In the genomic region with DNA sequence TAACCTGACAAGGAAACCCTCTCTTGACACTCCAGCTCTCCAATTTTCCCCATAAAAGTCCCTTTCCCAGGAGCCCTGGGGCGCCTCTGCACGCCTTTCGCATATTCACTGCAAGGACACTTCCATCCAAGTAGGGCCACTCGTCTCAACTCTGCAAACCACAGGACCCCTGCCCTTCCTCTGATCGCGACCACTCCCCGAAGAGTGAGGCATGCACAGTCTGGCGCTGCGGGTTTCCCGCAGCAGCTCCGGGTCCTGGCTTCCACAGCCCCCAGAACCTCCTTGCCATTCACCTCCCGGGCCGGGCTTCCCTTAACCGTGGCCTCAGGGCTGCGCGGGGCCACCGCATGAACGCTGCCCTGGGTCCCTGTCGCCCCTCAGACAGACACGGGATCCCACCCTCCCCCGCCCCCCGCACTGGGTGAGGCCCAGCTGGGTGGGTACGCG, we compare ENCODE assay signal across 8 cellular contexts. TPM values are rescaled to one million over a fixed set of nuclear protein-coding genes. Genes with fewer than 3 reads are reported as not detected.
A peak's percentile ranks its signal among the peaks of the same experiment; 100 is the strongest.
DNase-seq lines count a peak whose midpoint lies in the region; ATAC-seq, FAIRE-seq and TF ChIP-seq lines count a peak whose summit lies in the region.

No MANE protein-coding gene starts in this region.

- DNase-seq in HL-60 (ENCODE audit: low read depth in 1 of 2, low spot score in 1 of 2) (no peak), GM12891 (ENCODE audit: insufficient read length, low spot score) (no peak), germinal center (ENCODE audit: low spot score) (no peak), hippocampal formation (lab: John Stamatoyannopoulos, UW) (no peak), GF-D8 (lab: John Stamatoyannopoulos, UW) (no peak)
- DNase-seq in central memory CD8-positive, alpha-beta T cell (ENCODE audit: low spot score in 2 of 2): no peak

- peak; percentile 20 for ATAC-seq in GM19438 (IDR thresholded peaks at IDR 0.05; ENCODE audit: low read depth, unreplicated experiment)
- peak; percentile 7 for ATAC-seq in central memory CD8-positive, alpha-beta T cell (replicated peaks; ENCODE audit: extremely low read depth, poor library complexity, severe bottlenecking)

- H3K27me3 ChIP-seq in HL-60 (ENCODE audit: insufficient read depth, poor library complexity, severe bottlenecking) (no peaks in the 10 kb centered on the region), mucosa of stomach (ENCODE audit: control insufficient read depth, insufficient read depth, low read length) (no peaks in the 10 kb centered on the region)

- TF ChIP-seq CTCF in HL-60 (IDR thresholded peaks at IDR 0.05; ENCODE audit: insufficient read depth, low read length): no peak

- no peaks in the 10 kb centered on the region for H3K9me3 ChIP-seq in mucosa of stomach (ENCODE audit: control insufficient read depth, low read length)

- no peak for FAIRE-seq in GM12891 (lab: Jason Lieb, UNC)

- peak overlapping the region; percentile 81 for H3K27ac ChIP-seq in HL-60 (replicated peaks)

- no peaks in the 10 kb centered on the region for H3K27me3 Mint-ChIP-seq in central memory CD8-positive, alpha-beta T cell

- H3K9ac ChIP-seq in mucosa of stomach (ENCODE audit: low read length): peak overlapping the region; percentile 91

- no peak for TF ChIP-seq POLR2A in GM12891 (IDR thresholded peaks at IDR 0.05; ENCODE audit: low read depth, low read length)

- H3K36me3 Mint-ChIP-seq in central memory CD8-positive, alpha-beta T cell (ENCODE audit: insufficient read depth): peaks cover 36% of the 10 kb centered on the region

- peak overlapping the region; percentile 95 for H3K4me3 ChIP-seq in HL-60 (replicated peaks; ENCODE audit: insufficient read depth, low read length)
- H3K4me3 ChIP-seq in mucosa of stomach (ENCODE audit: low read length): peak overlapping the region; percentile 58

- H3K27ac Mint-ChIP-seq in central memory CD8-positive, alpha-beta T cell (ENCODE audit: low read depth): peak overlapping the region; percentile 93

- H3K4me1 ChIP-seq in mucosa of stomach (ENCODE audit: control insufficient read depth, insufficient read depth, low read length): peaks cover 28% of the 10 kb centered on the region

- peaks cover 64% of the 10 kb centered on the region for H3K4me1 Mint-ChIP-seq in central memory CD8-positive, alpha-beta T cell

- H3K9me3 Mint-ChIP-seq in central memory CD8-positive, alpha-beta T cell: no peaks in the 10 kb centered on the region

- H3K4me3 Mint-ChIP-seq in central memory CD8-positive, alpha-beta T cell: peak overlapping the region; percentile 94

- peaks cover 11% of the 10 kb centered on the region for H3K36me3 ChIP-seq in mucosa of stomach (ENCODE audit: control insufficient read depth, insufficient read depth, low read length)

TF ChIP-seq in GM12891, 5 proteins besides CTCF, POLR2A, EP300 and RAD21:
- TF ChIP-seq SPI1 (IDR thresholded peaks at IDR 0.05; ENCODE audit: low read depth, low read length) (no peak), PAX5 (IDR thresholded peaks at IDR 0.05; ENCODE audit: insufficient read depth, low read length, severe bottlenecking) (no peak), POU2F2 (IDR thresholded peaks at IDR 0.05; ENCODE audit: low read depth, low read length) (no peak), POLR2AphosphoS5 (IDR thresholded peaks at IDR 0.05; ENCODE audit: low read depth, low read length) (no peak), TAF1 (IDR thresholded peaks at IDR 0.05; ENCODE audit: low read depth, low read length) (no peak)

RNA-seq across cellular contexts. Expression of gene ETV3, which starts 0.4 kb away (rescaled TPM):
- polyA plus RNA-seq in GM12891 (2012; ENCODE audit: low read depth, missing spikeins): 7.4 TPM

RNA-seq across cellular contexts. Expression of gene ETV3L, which starts 38.2 kb away (rescaled TPM):
- polyA plus RNA-seq in GM12891 (2012; ENCODE audit: low read depth, missing spikeins): 1.3 TPM
